In genomic region chr14:52906141-52906601, GRCh38 we compare ENCODE assay signal across 9 cellular contexts. TPM values are rescaled to one million over a fixed set of nuclear protein-coding genes. Genes with fewer than 3 reads are reported as not detected.
DNase-seq lines count a peak whose midpoint lies in the region; ATAC-seq, FAIRE-seq and TF ChIP-seq lines count a peak whose summit lies in the region.
"Had no signal": no experiment of that assay in that cellular context is flagged by ENCODE, and none has a peak within 500 bp of the region (broad histone marks: within the 10 kb centered on the region; RNA-seq: fewer than 3 reads in every experiment).

No MANE protein-coding gene starts in this region.

- 19% methylated on average over 3 of the region's 3 CpGs for WGBS in K562 (ENCODE audit: insufficient coverage, low coverage, missing lambda C conversion rate)
- 47% methylated on average over 3 of the region's 3 CpGs for WGBS in right cardiac atrium

- H3K36me3 Mint-ChIP-seq in CD14-positive monocyte = no peaks in the 10 kb centered on the region

- H3K27ac Mint-ChIP-seq in CD14-positive monocyte = no peak overlapping the region

- no peak overlapping the region for H3K4me2 ChIP-seq in K562 (ENCODE audit: insufficient read depth, low read length)

- H3K4me1 ChIP-seq in K562 (replicated peaks in 1 of 2; ENCODE audit: control insufficient read depth in 2 of 2, insufficient read depth in 2 of 2, low read length in 2 of 2) (no peaks in the 10 kb centered on the region), right cardiac atrium (ENCODE audit: control insufficient read depth, insufficient read depth, low read length) (peaks cover 10% of the 10 kb centered on the region), thoracic aorta (ENCODE audit: control insufficient read depth in 1 of 2, low read depth in 2 of 2) (peaks cover 46 to 98% of the 10 kb centered on the region in 2 donors)

- CTCF ChIA-PET in K562 (lab: Yijun Ruan, JAX; ENCODE audit: low intra/inter-chr PET ratio) = no interaction called here

- H3K4me1 Mint-ChIP-seq in CD14-positive monocyte = no peaks in the 10 kb centered on the region

- no peak for TF ChIP-seq EP300 in K562 (IDR thresholded peaks at IDR 0.05; ENCODE audit: low read length)

- no TSS peak for BruUV-seq in K562 (replicated peaks; lab: Mats Ljungman, UMichigan)

- no peaks in the 10 kb centered on the region for H4K20me1 ChIP-seq in K562 (replicated peaks; ENCODE audit: control insufficient read depth, insufficient read depth, low read length)

- H3K27me3 Mint-ChIP-seq in CD14-positive monocyte (ENCODE audit: low read depth in 3 of 3) = peaks cover 2 to 6% (median 4%) of the 10 kb centered on the region in 3 donors

- H2AFZ ChIP-seq in K562 (ENCODE audit: low read depth, low read length) = no peak overlapping the region

- no peaks in the 10 kb centered on the region for H3K9me1 ChIP-seq in K562 (ENCODE audit: control insufficient read depth, insufficient read depth, low read length)

- no peak for ATAC-seq in K562
- peak in 1 of 2 donors; percentile 7 for ATAC-seq in right cardiac atrium
- ATAC-seq in thoracic aorta (ENCODE audit: insufficient number of reproducible peaks, low FRiP score, low read depth) = no peak
- no peak for ATAC-seq in HG03469 (IDR thresholded peaks at IDR 0.05; ENCODE audit: unreplicated experiment)

- H3K9me3 ChIP-seq in K562 (replicated peaks; ENCODE audit: control insufficient read depth, insufficient read depth, low read depth, low read length) (no peaks in the 10 kb centered on the region), right cardiac atrium (ENCODE audit: control insufficient read depth, low read length) (no peaks in the 10 kb centered on the region), thoracic aorta (no peaks in the 10 kb centered on the region)

- TF ChIP-seq POLR2A in K562 (conservative IDR thresholded peaks at IDR 0.05) = no peak

- TF ChIP-seq CTCF in HFF-Myc (IDR thresholded peaks at IDR 0.05; ENCODE audit: low read depth, low read length, missing control alignments) (no peak), K562 (IDR thresholded peaks at IDR 0.05 in 2 of 3, conservative IDR thresholded peaks at IDR 0.05 in 1 of 3; ENCODE audit: insufficient read depth in 2 of 3, low read depth in 1 of 3, low read length in 3 of 3) (no peak), thoracic aorta (IDR thresholded peaks at IDR 0.05) (no peak), CD14-positive monocyte (IDR thresholded peaks at IDR 0.05) (no peak)

- H3K27me3 ChIP-seq in K562 (ENCODE audit: control insufficient read depth in 2 of 2, insufficient read depth in 2 of 2, low read length in 2 of 2) (no peaks in the 10 kb centered on the region), right cardiac atrium (ENCODE audit: control insufficient read depth, insufficient read depth) (no peaks in the 10 kb centered on the region), thoracic aorta (replicated peaks; ENCODE audit: insufficient read depth) (no peaks in the 10 kb centered on the region)

- no peak for FAIRE-seq in K562 (lab: Jason Lieb, UNC)

- H3K4me3 ChIP-seq in HFF-Myc (replicated peaks; ENCODE audit: low read depth, low read length) (0 out of 2 replicates have a peak overlapping the region, but pooled peaks have one; percentile 8), K562 (no peak overlapping the region), right cardiac atrium (ENCODE audit: low read length) (no peak overlapping the region), thoracic aorta (peak overlapping the region; percentile 45)

- in situ Hi-C loops in K562 (cut with MboI) = no loop called here

- peak; percentile 58 for DNase-seq in HFF-Myc (ENCODE audit: extremely low read depth, low read depth)
- DNase-seq in K562 (ENCODE audit: extremely low read depth in 1 of 4, low spot score in 3 of 4) = no peak
- DNase-seq in right cardiac atrium = no peak
- no peak for DNase-seq in thoracic aorta (ENCODE audit: low spot score)
- no peak for DNase-seq in CD14-positive monocyte (ENCODE audit: low spot score)
- no peak for DNase-seq in NCI-H2107 (lab: John Stamatoyannopoulos, UW)
- no peak for DNase-seq in cortex of kidney (lab: John Stamatoyannopoulos, UW)
- DNase-seq: NCI-H187 had no signal

- POLR2A ChIA-PET in K562 (lab: Yijun Ruan, JAX) = interaction anchor here (0.7 kb wide), 1 partner anchor 109 kb away, joined by 5 read pairs; no protein-coding TSS in a partner anchor

- H3K36me3 ChIP-seq in K562 (ENCODE audit: control insufficient read depth, insufficient read depth, low read length) (no peaks in the 10 kb centered on the region), thoracic aorta (peaks cover 7% of the 10 kb centered on the region)

- H3K4me3 Mint-ChIP-seq in CD14-positive monocyte = no peak overlapping the region

- no peaks in the 10 kb centered on the region for H3K9me3 Mint-ChIP-seq in CD14-positive monocyte

- H3K27ac ChIP-seq in K562 (ENCODE audit: extremely low read depth, low read depth, low read length) = no peak overlapping the region
- H3K27ac ChIP-seq in right cardiac atrium (ENCODE audit: low read length) = peak overlapping the region; percentile 0
- peak overlapping the region; percentile 76 to 90 for H3K27ac ChIP-seq in thoracic aorta

- no peak for TF ChIP-seq RAD21 in K562 (CRISPR knock-in tag; conservative IDR thresholded peaks at IDR 0.05 in 1 of 2, IDR thresholded peaks at IDR 0.05 in 1 of 2)

- intact Hi-C loops in K562 (cut with micrococcal nuclease) (no loop called here), right cardiac atrium (cut with DNase I) (no loop called here), CD14-positive monocyte (cut with micrococcal nuclease) (no loop called here)

- no peaks in the 10 kb centered on the region for H3K79me2 ChIP-seq in K562 (ENCODE audit: control insufficient read depth, insufficient read depth, low read length)

- H3K9ac ChIP-seq in K562 (ENCODE audit: insufficient read depth in 1 of 2, low read depth in 2 of 2, low read length in 2 of 2) = no peak overlapping the region

TF ChIP-seq in K562, 482 proteins besides CTCF, POLR2A, EP300 and RAD21:
- TF ChIP-seq TFAP4 (CRISPR knock-in tag; IDR thresholded peaks at IDR 0.05; ENCODE audit: borderline replicate concordance) (no peak), HNRNPLL (IDR thresholded peaks at IDR 0.05; ENCODE audit: low read depth, low read length, poor library complexity, severe bottlenecking) (no peak), IRF1 (CRISPR knock-in tag; IDR thresholded peaks at IDR 0.05; ENCODE audit: borderline replicate concordance) (no peak), FOSL1 (tag; conservative IDR thresholded peaks at IDR 0.05) (0 out of 2 replicates have a peak, but pooled peaks have one; percentile 14)

RNA-seq across cellular contexts. Expression of gene FERMT2, which starts 44.7 kb away (rescaled TPM):
- total RNA-seq in K562 (2011; cell fraction: chromatin; rRNA removed; ENCODE audit: low replicate concordance) = not detected in 2 replicates
- not detected in 2 replicates for total RNA-seq in K562 (2011; cell fraction: nucleolus; rRNA removed)
- total RNA-seq in K562 (2011; cell fraction: nucleoplasm; rRNA removed) = 0.29 TPM in 1 of 2 replicates, not detected in the other
- 0.37 and 0.54 TPM in 2 replicates for total RNA-seq in K562 (2014; rRNA removed)
- total RNA-seq in K562 (2014; rRNA removed; fragmentation: Illumina TruSeq; extraction: Trizol) = 0.51 and 0.70 TPM in 2 replicates
- total RNA-seq in K562 (2015; rRNA removed; fragmentation: Illumina TruSeq; extraction: Trizol) = 0.19 and 0.40 TPM in 2 replicates
- 0.58 and 0.98 TPM in 2 replicates for total RNA-seq in K562 (2021)
- polyA plus RNA-seq in K562 (2011; rRNA removed) = 0.14 and 0.23 TPM in 2 replicates
- 0.15 and 0.28 TPM in 2 replicates for polyA plus RNA-seq in K562 (2011; cell fraction: cytosol; rRNA removed)
- 0.21 and 0.34 TPM in 2 replicates for polyA plus RNA-seq in K562 (2011; cell fraction: nucleus; rRNA removed)
- 0.57 and 6.0 TPM in 2 replicates for polyA plus RNA-seq in K562 (2012)
- 0.53 and 1.3 TPM in 2 replicates for polyA plus RNA-seq in K562 (2014; fragmentation: Illumina TruSeq; extraction: Trizol)
- under 1 TPM; 0.10 to 0.18 TPM for polyA plus RNA-seq in K562 (2014; fragmentation: Nextera tagmentation; extraction: Ambion mirVana)
- polyA plus RNA-seq in K562 (2014; rRNA removed) = 0.19 and 1.3 TPM in 2 replicates
- polyA minus RNA-seq in K562 (2011; rRNA and poly(A)+ RNA removed) = 0.39 and 0.54 TPM in 2 replicates
- polyA minus RNA-seq in K562 (2011; cell fraction: cytosol; rRNA and poly(A)+ RNA removed) = 0.76 and 1.5 TPM in 2 replicates
- 0.13 and 0.44 TPM in 2 replicates for polyA minus RNA-seq in K562 (2011; cell fraction: nucleus; rRNA and poly(A)+ RNA removed)
- total RNA-seq in right cardiac atrium = 100 to 1,000 TPM; 102 to 180 (median 117) TPM
- 48.8 TPM for polyA plus RNA-seq in right cardiac atrium
- total RNA-seq in thoracic aorta = 100 to 1,000 TPM; 197 to 225 TPM
- polyA plus RNA-seq in CD14-positive monocyte = not detected

Comparison
In these comparisons a context has a peak if more than half of its experiments do, and no peak if none do; other contexts are left out.
1. H3K4me3 ChIP-seq: peak in HFF-Myc (single experiment) and thoracic aorta (single experiment); none in K562 (single experiment) and right cardiac atrium (single experiment).
2. RNA of gene FERMT2, which starts 44.7 kb away (total RNA-seq): 197 to 225 TPM in thoracic aorta and 102 to 180 TPM in right cardiac atrium; 0.19 to 0.98 TPM in K562; every median in the first group is over 10 times any median in the second.